Comparison of ENCODE assay signal across 1 cellular context in the genomic region with DNA sequence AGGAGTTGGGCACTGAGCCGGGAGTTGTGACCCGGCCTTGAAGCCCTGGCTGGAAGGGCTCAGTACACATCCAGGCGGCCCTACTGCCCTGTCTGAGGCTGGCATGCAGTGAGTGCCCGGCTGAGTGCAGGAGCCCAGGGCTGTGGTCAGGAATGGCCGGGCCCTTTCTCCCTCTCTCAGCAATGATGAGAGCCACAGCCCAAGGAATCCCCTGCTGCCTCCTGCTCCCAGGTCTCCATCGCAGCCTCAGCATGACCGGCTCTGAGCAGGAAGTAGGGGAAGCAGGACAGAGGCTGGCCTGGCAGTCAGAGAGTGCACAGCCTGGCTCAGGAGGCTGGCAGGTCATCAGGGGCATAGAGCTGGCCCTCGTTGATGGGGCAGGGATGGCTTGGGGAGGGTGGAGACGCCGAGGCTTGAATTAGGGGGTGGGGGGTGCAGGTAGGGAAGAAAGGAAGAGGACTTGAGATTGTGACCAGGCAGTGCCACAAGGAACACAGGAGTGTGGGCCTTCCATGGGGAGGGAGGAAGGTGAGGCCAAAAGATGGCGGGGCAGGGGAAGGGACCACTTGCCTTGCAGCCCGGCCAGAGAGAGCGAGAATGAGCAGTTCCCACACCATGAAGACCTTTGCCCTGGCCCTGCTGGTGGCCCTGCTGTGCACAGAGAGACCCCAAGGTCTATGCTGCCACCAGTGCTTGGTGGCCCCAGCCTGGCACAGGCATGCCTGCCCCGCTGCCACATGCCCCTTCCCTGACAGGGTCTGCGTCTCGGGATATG.
TF ChIP-seq lines count a peak whose summit lies in the region.

No MANE protein-coding gene starts in this region.

TF ChIP-seq in IMR-90, 13 proteins besides CTCF, POLR2A, EP300 and RAD21:
- TF ChIP-seq, protein P1, sequence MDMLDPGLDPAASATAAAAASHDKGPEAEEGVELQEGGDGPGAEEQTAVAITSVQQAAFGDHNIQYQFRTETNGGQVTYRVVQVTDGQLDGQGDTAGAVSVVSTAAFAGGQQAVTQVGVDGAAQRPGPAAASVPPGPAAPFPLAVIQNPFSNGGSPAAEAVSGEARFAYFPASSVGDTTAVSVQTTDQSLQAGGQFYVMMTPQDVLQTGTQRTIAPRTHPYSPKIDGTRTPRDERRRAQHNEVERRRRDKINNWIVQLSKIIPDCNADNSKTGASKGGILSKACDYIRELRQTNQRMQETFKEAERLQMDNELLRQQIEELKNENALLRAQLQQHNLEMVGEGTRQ (IDR thresholded peaks at IDR 0.05; ENCODE audit: low read depth, low read length): no peak
- TF ChIP-seq CHD1 (IDR thresholded peaks at IDR 0.05; ENCODE audit: low read depth, low read length) (no peak), MAFK (IDR thresholded peaks at IDR 0.05; ENCODE audit: low read depth, low read length) (no peak), NFE2L2 (IDR thresholded peaks at IDR 0.05; ENCODE audit: low read depth, low read length) (no peak), MAZ (IDR thresholded peaks at IDR 0.05; ENCODE audit: borderline replicate concordance, low read depth, low read length) (no peak), BHLHE40 (IDR thresholded peaks at IDR 0.05; ENCODE audit: low read depth, low read length) (no peak), SMC3 (IDR thresholded peaks at IDR 0.05; ENCODE audit: low read depth, low read length) (no peak), FOS (IDR thresholded peaks at IDR 0.05; ENCODE audit: low read depth, low read length) (no peak), MXI1 (IDR thresholded peaks at IDR 0.05; ENCODE audit: borderline replicate concordance, low read depth, low read length) (no peak), RCOR1 (IDR thresholded peaks at IDR 0.05; ENCODE audit: insufficient replicate concordance, low read length) (no peak)
